ENCODE assay signal across 8 cellular contexts in the genomic region with DNA sequence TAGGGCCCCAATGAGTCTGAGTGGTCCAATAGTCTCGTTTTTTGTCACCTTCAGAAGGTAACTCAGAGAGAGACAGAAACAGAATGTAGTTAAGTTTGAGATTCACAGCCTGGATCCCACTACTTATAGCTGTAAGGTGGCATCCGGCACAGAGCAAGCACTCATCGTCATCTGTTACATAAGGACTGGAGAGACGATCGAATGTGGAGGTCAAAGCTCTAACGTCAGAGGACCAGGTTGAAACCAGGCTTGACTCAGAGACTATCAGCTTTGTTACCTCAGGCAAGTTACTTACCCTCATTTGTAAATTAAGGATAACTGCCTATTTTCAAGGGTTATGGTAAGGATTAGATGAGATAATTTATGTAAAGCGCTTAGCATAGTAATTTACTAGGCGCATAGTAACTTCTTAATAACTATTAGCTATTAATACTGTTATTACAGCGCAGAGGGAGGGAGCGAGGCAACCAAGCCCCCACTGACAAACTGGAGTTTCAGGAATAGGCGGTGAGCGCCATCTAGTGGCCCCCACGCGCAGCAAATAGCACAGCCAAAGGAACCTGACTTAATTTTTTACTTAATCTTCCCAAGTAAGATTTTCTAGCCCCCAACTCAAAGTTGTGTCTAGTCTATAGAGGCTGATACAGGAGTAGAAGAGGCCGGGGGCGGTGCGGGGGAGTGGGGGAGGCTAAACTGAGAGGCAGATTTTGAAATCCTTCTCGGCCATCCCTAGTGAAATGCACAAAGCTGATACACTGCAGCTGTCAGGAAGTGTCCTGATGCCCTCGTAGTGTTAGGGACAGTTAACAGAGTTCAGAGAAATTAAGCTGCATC. TPM values are rescaled to one million over a fixed set of nuclear protein-coding genes. Genes with fewer than 3 reads are reported as not detected.
A peak's percentile ranks its signal among the peaks of the same experiment; 100 is the strongest.
DNase-seq lines count a peak whose midpoint lies in the region; ATAC-seq and TF ChIP-seq lines count a peak whose summit lies in the region.

No MANE protein-coding gene starts in this region.

- H3K4me3 ChIP-seq in AG04449 (ENCODE audit: low read depth, low read length) = no peak overlapping the region
- no peak overlapping the region for H3K4me3 ChIP-seq in GM12875 (ENCODE audit: low read depth, low read length)

- POLR2A ChIA-PET in AG04449 (lab: Yijun Ruan, JAX) = no interaction called here

- peaks cover 1% of the 10 kb centered on the region for H3K4me1 Mint-ChIP-seq in activated T-cell treated with anti-CD3 and anti-CD28 coated beads, Interleukin-2, amount 50 U/mL, for 4 hours (ENCODE audit: low read depth)

- ATAC-seq in HG02943 (IDR thresholded peaks at IDR 0.05; ENCODE audit: low read depth, unreplicated experiment) = peak; percentile 61
- peak in 1 of 2 donors; percentile 41 for ATAC-seq in activated T-cell treated with anti-CD3 and anti-CD28 coated beads, Interleukin-2, amount 50 U/mL, for 4 hours

- H3K27me3 Mint-ChIP-seq in activated T-cell treated with anti-CD3 and anti-CD28 coated beads, Interleukin-2, amount 50 U/mL, for 4 hours (ENCODE audit: low read depth) = peaks cover 21% of the 10 kb centered on the region

- TF ChIP-seq CTCF in AG04449 (IDR thresholded peaks at IDR 0.05; ENCODE audit: insufficient read depth, low read length, missing control alignments) (peak; percentile 80), GM12875 (IDR thresholded peaks at IDR 0.05; ENCODE audit: borderline replicate concordance, insufficient read depth, low read depth, low read length) (peak; percentile 80)

- H3K4me3 Mint-ChIP-seq in activated T-cell treated with anti-CD3 and anti-CD28 coated beads, Interleukin-2, amount 50 U/mL, for 4 hours = no peak overlapping the region

- DNase-seq in AG04449 (ENCODE audit: low read depth, low spot score) = no peak
- DNase-seq in NOMO-1 (lab: John Stamatoyannopoulos, UW; ENCODE audit: unreplicated experiment in 2 of 2) = peak; percentile 12 to 17
- peak; percentile 19 for DNase-seq in activated T-cell treated with anti-CD3 and anti-CD28 coated beads, Interleukin-2, amount 50 U/mL, for 4 hours
- DNase-seq in germinal center (ENCODE audit: low spot score) = peak; percentile 44
- DNase-seq in posterior cingulate gyrus = peak; percentile 26 to 95 (median 56)
- no peak for DNase-seq in NCI-H187 treated with DMSO at 0.1 percent for 48 hours (lab: John Stamatoyannopoulos, UW)

- H3K9me3 Mint-ChIP-seq in activated T-cell treated with anti-CD3 and anti-CD28 coated beads, Interleukin-2, amount 50 U/mL, for 4 hours = no peaks in the 10 kb centered on the region

- intact Hi-C loops in posterior cingulate gyrus (cut with DNase I) = loop anchor here (2.0 kb wide), 1 partner anchor 512 kb away; no protein-coding TSS in a partner anchor

- no peaks in the 10 kb centered on the region for H3K36me3 Mint-ChIP-seq in activated T-cell treated with anti-CD3 and anti-CD28 coated beads, Interleukin-2, amount 50 U/mL, for 4 hours (ENCODE audit: insufficient read depth)

- CTCF ChIA-PET in AG04449 (lab: Yijun Ruan, JAX) = interaction anchor here (0.7 to 4.1 kb wide), 17 partner anchors 8 to 523 kb away, joined by 3 to 60 read pairs (median 6); partner anchors contain the start of gene API5

RNA-seq across cellular contexts. Expression of gene API5, which starts 29.0 kb away (rescaled TPM):
- 100 to 1,000 TPM; 199 to 216 (median 212) TPM for total RNA-seq in activated T-cell treated with anti-CD3 and anti-CD28 coated beads, Interleukin-2, amount 50 U/mL, for 4 hours

Comparison
In these comparisons a context has a peak if more than half of its experiments do, and no peak if none do; other contexts are left out.
1. DNase-seq: peak in NOMO-1 (2 of 2), activated T-cell treated with anti-CD3 and anti-CD28 coated beads, Interleukin-2, amount 50 U/mL, for 4 hours (single experiment), germinal center (single experiment) and posterior cingulate gyrus (10 of 10); none in AG04449 (single experiment) and NCI-H187 treated with DMSO at 0.1 percent for 48 hours (single experiment).